Comparison of ENCODE assay signal across 14 cellular contexts in the genomic region with DNA sequence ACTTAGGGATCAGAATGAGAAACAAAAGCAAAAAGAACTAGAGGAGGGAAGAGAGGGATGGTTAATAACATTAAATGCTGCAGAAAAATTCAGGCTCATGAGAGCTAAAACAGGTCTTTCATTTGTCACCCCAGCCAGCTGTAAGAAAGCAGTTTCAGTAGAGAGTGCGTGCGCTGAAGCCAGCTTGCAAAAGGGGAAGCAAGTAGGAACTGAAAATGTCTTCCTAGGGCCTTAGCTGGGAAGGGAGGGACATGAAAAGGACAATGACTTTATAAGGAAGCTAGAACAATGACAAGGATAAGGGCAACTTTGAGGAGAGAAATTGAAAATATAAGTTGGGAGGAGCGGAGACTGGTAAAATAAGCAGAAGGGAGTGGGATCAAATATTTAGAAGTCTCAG. TPM values are rescaled to one million over a fixed set of nuclear protein-coding genes. Genes with fewer than 3 reads are reported as not detected.
DNase-seq lines count a peak whose midpoint lies in the region; ATAC-seq, FAIRE-seq and TF ChIP-seq lines count a peak whose summit lies in the region.
"Had no signal": no experiment of that assay in that cellular context is flagged by ENCODE, and none has a peak within 500 bp of the region (broad histone marks: within the 10 kb centered on the region; RNA-seq: fewer than 3 reads in every experiment).

No MANE protein-coding gene starts in this region.

- H3K9me3 ChIP-seq in right lobe of liver: no peaks in the 10 kb centered on the region

- ATAC-seq in T-cell (replicated peaks in 1 of 4) (no peak), right lobe of liver (no peak), GM21423 (IDR thresholded peaks at IDR 0.05; ENCODE audit: unreplicated experiment) (no peak), GM18511 (IDR thresholded peaks at IDR 0.05; ENCODE audit: unreplicated experiment) (no peak), GM21825 (IDR thresholded peaks at IDR 0.05; ENCODE audit: unreplicated experiment) (no peak)
- ATAC-seq: effector memory CD8-positive, alpha-beta T cell had no signal

- WGBS in right lobe of liver (ENCODE audit: insufficient coverage, low coverage, low lambda C conversion rate, missing lambda C conversion rate): 39% methylated on average over 3 of the region's 3 CpGs

- TF ChIP-seq CTCF in right lobe of liver (IDR thresholded peaks at IDR 0.05): no peak

- no peak overlapping the region for H3K4me3 Mint-ChIP-seq in T-cell
- H3K4me3 Mint-ChIP-seq: effector memory CD8-positive, alpha-beta T cell had no signal

- peak; percentile 90 for FAIRE-seq in GM18507 (lab: Jason Lieb, UNC)
- FAIRE-seq: small intestine had no signal

- peak; percentile 46 to 73 for DNase-seq in AML-193 (lab: John Stamatoyannopoulos, UW)
- no peak for DNase-seq in GM18507 (ENCODE audit: extremely low spot score, insufficient read length, low read depth)
- DNase-seq in T-cell: no peak
- no peak for DNase-seq in right lobe of liver
- DNase-seq in activated effector memory CD4-positive, alpha-beta T cell treated with Interleukin-2 at 50 U/mL for 16 hours: no peak
- DNase-seq: activated CD4-positive, alpha-beta T cell treated with anti-CD3 and anti-CD28 coated beads for 48 hours; activated naive CD4-positive, alpha-beta T cell treated with anti-CD3 and anti-CD28 coated beads, Interleukin-2, amount 50 U/mL, for 16 hours; effector memory CD8-positive, alpha-beta T cell; NCI-H2107; small intestine; stimulated activated CD8-positive, alpha-beta memory T cell treated with anti-CD3 and anti-CD28 coated beads, Interleukin-4, amount 100 ng/mL, for 48 hours had no signal

- peaks cover 45 to 59% (median 54%) of the 10 kb centered on the region in 3 donors for H3K4me1 Mint-ChIP-seq in T-cell

- TF ChIP-seq POLR2A in right lobe of liver (IDR thresholded peaks at IDR 0.05): no peak

- no peaks in the 10 kb centered on the region for H3K9me3 Mint-ChIP-seq in T-cell
- H3K9me3 Mint-ChIP-seq: effector memory CD8-positive, alpha-beta T cell had no signal

- CTCF ChIA-PET in T-cell (lab: Charles Lee): interaction anchor here in 1 of 2 donors (1.5 kb wide), 1 partner anchor 338 kb away, joined by 4 read pairs; no protein-coding TSS in a partner anchor

- POLR2A ChIA-PET in T-cell (lab: Charles Lee): interaction anchor here in 1 of 2 donors (0.6 kb wide), 1 partner anchor 43 kb away, joined by 3 read pairs; no protein-coding TSS in a partner anchor

- H3K4me1 ChIP-seq in right lobe of liver: peaks cover 0 to 43% (median 8%) of the 10 kb centered on the region in 4 donors

- no peaks in the 10 kb centered on the region for H3K27me3 ChIP-seq in right lobe of liver

- peaks cover 0 to 18% (median 12%) of the 10 kb centered on the region in 4 donors for H3K36me3 ChIP-seq in right lobe of liver

- peak overlapping the region in 2 of 3 donors; percentile 9 to 27 for H3K27ac ChIP-seq in right lobe of liver

- H3K27me3 Mint-ChIP-seq in T-cell: no peaks in the 10 kb centered on the region
- H3K27me3 Mint-ChIP-seq: effector memory CD8-positive, alpha-beta T cell had no signal

- intact Hi-C loops in right lobe of liver (cut with DNase I): loop anchor here (10.0 kb wide), 1 partner anchor 64 kb away; the partner anchor contains the start of gene SNX22 (in 2 of the 2)

- peaks cover 31% of the 10 kb centered on the region for H3K36me3 Mint-ChIP-seq in T-cell

- H3K4me3 ChIP-seq in right lobe of liver: no peak overlapping the region

- H3K27ac Mint-ChIP-seq in T-cell: peak overlapping the region; percentile 5 to 41
- H3K27ac Mint-ChIP-seq: effector memory CD8-positive, alpha-beta T cell had no signal

RNA-seq across cellular contexts. Expression of gene CIAO2A, which starts 3.1 kb away (rescaled TPM):
- total RNA-seq in T-cell (10 to 100 TPM; 21.9 to 31.1 (median 25.9) TPM), right lobe of liver (100 to 1,000 TPM in 4 of 6 experiments, 10 to 100 TPM in 2; 84.2 to 186 (median 126) TPM)

RNA-seq across cellular contexts. Expression of gene SNX1, which starts 5.3 kb away (rescaled TPM):
- 100 to 1,000 TPM in 4 of 5 donors, 10 to 100 TPM in 1; 98.8 to 168 (median 152) TPM for total RNA-seq in T-cell
- 10 to 100 TPM; 40.7 to 71.1 (median 59.8) TPM for total RNA-seq in right lobe of liver

RNA-seq across cellular contexts. Expression of gene DAPK2, which starts 44.2 kb away (rescaled TPM):
- total RNA-seq in T-cell (10 to 100 TPM in 1 of 5 donors, 1 to 10 TPM in 3, under 1 TPM in 1; 0.78 to 23.5 (median 6.1) TPM), right lobe of liver (10 to 100 TPM in 1 of 6 experiments, 1 to 10 TPM in 5; 1.5 to 11.5 (median 4.7) TPM)

Comparison
In these comparisons a context has a peak if more than half of its experiments do, and no peak if none do; other contexts are left out.
1. DNase-seq: peak in AML-193 (2 of 2); none in GM18507 (single experiment), T-cell (0 of 34), right lobe of liver (0 of 3) and activated effector memory CD4-positive, alpha-beta T cell treated with Interleukin-2 at 50 U/mL for 16 hours (single experiment).